In the genomic region with DNA sequence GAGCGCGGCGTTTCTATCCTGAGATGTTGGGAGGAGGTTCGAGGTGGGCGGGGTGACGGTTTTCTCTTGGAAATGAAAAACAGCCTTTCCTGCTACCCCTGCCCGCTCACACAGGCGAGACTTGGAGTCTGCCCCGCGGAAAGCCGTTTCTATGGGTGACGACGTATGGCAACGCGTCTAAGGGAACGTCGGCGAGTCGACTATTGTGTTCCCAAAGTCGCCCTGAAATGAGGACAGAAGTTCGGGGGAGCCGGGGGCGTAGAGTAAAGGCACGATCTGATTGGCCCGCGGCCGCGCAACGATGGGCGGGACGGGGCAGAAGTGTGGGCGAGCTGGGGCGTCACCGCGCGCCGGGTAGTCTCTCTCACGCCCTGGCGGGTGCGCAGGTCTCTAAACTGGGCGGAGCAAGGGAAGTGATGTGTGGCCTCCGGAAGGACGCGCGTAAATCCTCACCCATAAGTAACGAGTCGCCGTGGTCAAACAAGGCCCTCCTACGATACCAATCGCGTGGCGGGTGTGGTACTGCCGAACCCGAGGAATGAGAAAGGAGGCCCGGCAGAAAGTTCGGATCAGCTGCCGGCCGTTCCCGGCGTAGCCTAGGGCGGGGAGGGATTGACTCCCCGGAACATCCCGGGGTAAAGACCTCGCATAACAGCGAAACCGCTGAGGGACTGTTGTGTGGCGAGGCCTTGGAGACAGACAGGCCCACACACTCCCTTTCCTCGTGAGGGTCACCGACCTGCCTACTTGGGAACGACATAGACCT, we compare ENCODE assay signal across 8 cellular contexts.
DNase-seq lines count a peak whose midpoint lies in the region; ATAC-seq, FAIRE-seq and TF ChIP-seq lines count a peak whose summit lies in the region.

No MANE protein-coding gene starts in this region.

- H3K4me2 ChIP-seq in keratinocyte (ENCODE audit: control insufficient read depth, extremely low read depth, insufficient read depth, low read depth, low read length) = peak overlapping the region; percentile 70

- H2AFZ ChIP-seq in keratinocyte (ENCODE audit: control insufficient read depth, low read length) = peak overlapping the region; percentile 79

- H3K9ac ChIP-seq in keratinocyte (ENCODE audit: control insufficient read depth, extremely low read depth, insufficient read depth, low read length) = peak overlapping the region; percentile 93

- peaks cover 17% of the 10 kb centered on the region for H3K4me1 ChIP-seq in keratinocyte (ENCODE audit: control insufficient read depth, extremely low read depth, insufficient read depth, low read length)

- dilution Hi-C loops in keratinocyte (cut with MboI; ENCODE audit: extremely low pct_ligation_motif_present, low sequenced_read_pairs) = no loop called here

- peak; percentile 64 for FAIRE-seq in keratinocyte (lab: Jason Lieb, UNC)

- peak overlapping the region; percentile 95 for H3K27ac ChIP-seq in keratinocyte (ENCODE audit: control insufficient read depth, insufficient read depth, low read length)

- no peaks in the 10 kb centered on the region for H3K9me1 ChIP-seq in keratinocyte (ENCODE audit: control insufficient read depth, extremely low read depth, insufficient read depth, low read length)

- H3K4me3 ChIP-seq in keratinocyte (ENCODE audit: control insufficient read depth in 2 of 3, extremely low read depth in 1 of 3, insufficient read depth in 2 of 3, low read depth in 1 of 3, low read length in 3 of 3) = peak overlapping the region; percentile 66 to 80 (median 73)

- peak; percentile 79 for TF ChIP-seq POLR2A in GM19099 (IDR thresholded peaks at IDR 0.05; ENCODE audit: extremely low read depth, insufficient read length, low read depth)

- no peaks in the 10 kb centered on the region for H3K27me3 ChIP-seq in keratinocyte (ENCODE audit: control insufficient read depth, extremely low read depth, insufficient read depth, low read length)

- no peaks in the 10 kb centered on the region for H4K20me1 ChIP-seq in keratinocyte (ENCODE audit: control insufficient read depth, extremely low read depth, insufficient read depth, low read length)

- TF ChIP-seq CTCF in keratinocyte (optimal IDR thresholded peaks at IDR 0.05 in 1 of 3, IDR thresholded peaks at IDR 0.05 in 1 of 3, conservative IDR thresholded peaks at IDR 0.05 in 1 of 3; ENCODE audit: extremely low read depth in 1 of 3, insufficient read depth in 2 of 3, low read length in 3 of 3) = no peak

- H3K9me3 ChIP-seq in keratinocyte (ENCODE audit: control insufficient read depth, low read depth, low read length) = no peaks in the 10 kb centered on the region

- DNase-seq in AML-193 (lab: John Stamatoyannopoulos, UW) = peak; percentile 89
- DNase-seq in NCI-H446 treated with DMSO at 0.1 percent for 48 hours (lab: John Stamatoyannopoulos, UW) = peak; percentile 95
- peak; percentile 94 for DNase-seq in activated CD4-positive, CD25-positive, alpha-beta regulatory T cell treated with anti-CD3 and anti-CD28 coated beads, Interleukin-2, amount 50 U/mL, for 72 hours
- peak; percentile 18 to 78 for DNase-seq in cerebellar nuclear complex (lab: John Stamatoyannopoulos, UW)
- peak; percentile 87 for DNase-seq in keratinocyte (ENCODE audit: low read depth, low spot score)
- DNase-seq in stimulated activated CD4-positive, alpha-beta T cell treated with anti-CD3 and anti-CD28 coated beads, Interleukin-12 subunit alpha, Interleukin-12 subunit beta, amount 100 ng/mL, for 48 hours (ENCODE audit: low read depth in 2 of 3, low spot score in 1 of 3) = peak; percentile 91 to 97 (median 96)

- ATAC-seq in HG03378 (IDR thresholded peaks at IDR 0.05; ENCODE audit: unreplicated experiment) = peak; percentile 96

- H3K36me3 ChIP-seq in keratinocyte (ENCODE audit: control insufficient read depth in 2 of 2, extremely low read depth in 1 of 2, insufficient read depth in 2 of 2, low read length in 2 of 2) = no peaks in the 10 kb centered on the region

- no peaks in the 10 kb centered on the region for H3K79me2 ChIP-seq in keratinocyte (ENCODE audit: control insufficient read depth, insufficient read depth, low read length)

Comparison
In these comparisons a context has a peak if more than half of its experiments do, and no peak if none do; other contexts are left out.
1. Peak in every context shown above with its lines: DNase-seq, ATAC-seq, H3K4me3 ChIP-seq and H3K27ac ChIP-seq.